8 cellular contexts compared by ENCODE assay signal in genomic region chr2:12321017-12321641, GRCh38.
DNase-seq lines count a peak whose midpoint lies in the region; ATAC-seq and TF ChIP-seq lines count a peak whose summit lies in the region.
"Had no signal": no experiment of that assay in that cellular context is flagged by ENCODE, and none has a peak within 500 bp of the region (broad histone marks: within the 10 kb centered on the region; RNA-seq: fewer than 3 reads in every experiment).

No MANE protein-coding gene starts in this region.

- no peak for TF ChIP-seq POLR2A in breast epithelium (IDR thresholded peaks at IDR 0.05)
- TF ChIP-seq POLR2A in transverse colon (IDR thresholded peaks at IDR 0.05): no peak

- H3K4me1 ChIP-seq in breast epithelium (no peaks in the 10 kb centered on the region), transverse colon (peaks cover 15 to 30% (median 29%) of the 10 kb centered on the region in 4 donors)

- TF ChIP-seq CTCF in breast epithelium (IDR thresholded peaks at IDR 0.05) (no peak), transverse colon (IDR thresholded peaks at IDR 0.05) (no peak)

- H3K9me3 ChIP-seq in breast epithelium (no peaks in the 10 kb centered on the region), transverse colon (no peaks in the 10 kb centered on the region)

- no peaks in the 10 kb centered on the region for H3K4me1 Mint-ChIP-seq in stimulated activated naive CD8-positive, alpha-beta T cell treated with anti-CD3 and anti-CD28 coated beads, Interleukin-15, amount 100 ng/mL, for 72 hours

- H3K27me3 ChIP-seq in breast epithelium: no peaks in the 10 kb centered on the region
- no peaks in the 10 kb centered on the region for H3K27me3 ChIP-seq in transverse colon

- DNase-seq in LHCN-M2 (ENCODE audit: low read depth) (peak; percentile 98), breast epithelium (ENCODE audit: low spot score in 2 of 2) (peak in 1 of 2 donors; percentile 67), left kidney (ENCODE audit: low read depth, low spot score) (peak; percentile 66), transverse colon (no peak), NCI-H524 treated with DMSO at 0.1 percent for 48 hours (lab: John Stamatoyannopoulos, UW) (no peak)
- no peak for DNase-seq in stimulated activated naive CD8-positive, alpha-beta T cell treated with anti-CD3 and anti-CD28 coated beads, Interleukin-15, amount 100 ng/mL, for 72 hours
- DNase-seq: NCI-H146 had no signal

- H3K27me3 Mint-ChIP-seq in stimulated activated naive CD8-positive, alpha-beta T cell treated with anti-CD3 and anti-CD28 coated beads, Interleukin-15, amount 100 ng/mL, for 72 hours: no peaks in the 10 kb centered on the region

- WGBS in transverse colon (ENCODE audit: low coverage in 1 of 2), 2 donors: 60 to 73% methylated on average over 1 to 7 of the region's 7 CpGs

- no peaks in the 10 kb centered on the region for H3K9me3 Mint-ChIP-seq in stimulated activated naive CD8-positive, alpha-beta T cell treated with anti-CD3 and anti-CD28 coated beads, Interleukin-15, amount 100 ng/mL, for 72 hours

- H3K4me3 ChIP-seq in breast epithelium: no peak overlapping the region
- no peak overlapping the region for H3K4me3 ChIP-seq in transverse colon

- no peak overlapping the region for H3K27ac Mint-ChIP-seq in stimulated activated naive CD8-positive, alpha-beta T cell treated with anti-CD3 and anti-CD28 coated beads, Interleukin-15, amount 100 ng/mL, for 72 hours

- intact Hi-C loops in breast epithelium (cut with DNase I; ENCODE audit: low total_unique reads) (no loop called here), transverse colon (cut with DNase I; ENCODE audit: low total_unique reads) (no loop called here)

- peak overlapping the region; percentile 51 to 70 for H3K27ac ChIP-seq in breast epithelium
- H3K27ac ChIP-seq in transverse colon: peak overlapping the region in 3 of 4 donors; percentile 36 to 57 (median 56)

- TF ChIP-seq EP300 in transverse colon (IDR thresholded peaks at IDR 0.05; ENCODE audit: low read depth): no peak

- H3K36me3 ChIP-seq in breast epithelium: no peaks in the 10 kb centered on the region
- no peaks in the 10 kb centered on the region for H3K36me3 ChIP-seq in transverse colon

- in situ Hi-C loops in transverse colon (cut with MboI; ENCODE audit: low pct_ligation_motif_present in 1 of 4, low pct_unique_long_range_greater_than_20kb in 1 of 4, low sequenced_read_pairs in 3 of 4): no loop called here

- H3K4me3 Mint-ChIP-seq in stimulated activated naive CD8-positive, alpha-beta T cell treated with anti-CD3 and anti-CD28 coated beads, Interleukin-15, amount 100 ng/mL, for 72 hours: no peak overlapping the region

- no peak for ATAC-seq in stimulated activated naive CD8-positive, alpha-beta T cell treated with anti-CD3 and anti-CD28 coated beads, Interleukin-15, amount 100 ng/mL, for 72 hours
- no peak for ATAC-seq in HG02884 (IDR thresholded peaks at IDR 0.05; ENCODE audit: unreplicated experiment)

Comparison
In these comparisons a context has a peak if more than half of its experiments do, and no peak if none do; other contexts are left out.
1. DNase-seq: peak in LHCN-M2 (single experiment) and left kidney (single experiment); none in transverse colon (single experiment), stimulated activated naive CD8-positive, alpha-beta T cell treated with anti-CD3 and anti-CD28 coated beads, Interleukin-15, amount 100 ng/mL, for 72 hours (0 of 2) and NCI-H524 treated with DMSO at 0.1 percent for 48 hours (single experiment).